In genomic region chr5:96745844-96746531, GRCh38 we compare ENCODE assay signal across 11 cellular contexts.
DNase-seq lines count a peak whose midpoint lies in the region; ATAC-seq and TF ChIP-seq lines count a peak whose summit lies in the region.
"Had no signal": no experiment of that assay in that cellular context is flagged by ENCODE, and none has a peak within 500 bp of the region (broad histone marks: within the 10 kb centered on the region; RNA-seq: fewer than 3 reads in every experiment).

No MANE protein-coding gene starts in this region.

- no peaks in the 10 kb centered on the region for H3K27me3 Mint-ChIP-seq in CD4-positive, CD25-positive, alpha-beta regulatory T cell
- no peaks in the 10 kb centered on the region for H3K27me3 Mint-ChIP-seq in activated T-helper 17 cell treated with anti-CD3 and anti-CD28 coated beads, Interleukin-2, amount 50 U/mL, for 72 hours
- H3K27me3 Mint-ChIP-seq in mesothelial cell of epicardium (ENCODE audit: low read depth), result no peaks in the 10 kb centered on the region

- H3K9me3 ChIP-seq in CD4-positive, CD25-positive, alpha-beta regulatory T cell (ENCODE audit: control insufficient read depth in 2 of 2, low read length in 2 of 2), result no peaks in the 10 kb centered on the region
- H3K9me3 ChIP-seq in tibial artery, result no peaks in the 10 kb centered on the region

- H3K36me3 Mint-ChIP-seq in CD4-positive, CD25-positive, alpha-beta regulatory T cell, result peaks cover 52% of the 10 kb centered on the region
- peaks cover 98% of the 10 kb centered on the region for H3K36me3 Mint-ChIP-seq in activated T-helper 17 cell treated with anti-CD3 and anti-CD28 coated beads, Interleukin-2, amount 50 U/mL, for 72 hours (ENCODE audit: low read depth)
- H3K36me3 Mint-ChIP-seq in mesothelial cell of epicardium, result peaks cover 53% of the 10 kb centered on the region

- H3K4me3 ChIP-seq in CD4-positive, CD25-positive, alpha-beta regulatory T cell (ENCODE audit: low read depth, low read length), result no peak overlapping the region
- no peak overlapping the region for H3K4me3 ChIP-seq in tibial artery

- no peaks in the 10 kb centered on the region for H3K9me3 Mint-ChIP-seq in CD4-positive, CD25-positive, alpha-beta regulatory T cell
- H3K9me3 Mint-ChIP-seq in activated T-helper 17 cell treated with anti-CD3 and anti-CD28 coated beads, Interleukin-2, amount 50 U/mL, for 72 hours, result peaks cover 4% of the 10 kb centered on the region
- H3K9me3 Mint-ChIP-seq in mesothelial cell of epicardium, result peaks cover 4% of the 10 kb centered on the region

- H3K27me3 ChIP-seq in CD4-positive, CD25-positive, alpha-beta regulatory T cell (ENCODE audit: control insufficient read depth, insufficient read depth, low read length), result no peaks in the 10 kb centered on the region
- H3K27me3 ChIP-seq in tibial artery, result no peaks in the 10 kb centered on the region

- H3K27ac ChIP-seq in CD4-positive, CD25-positive, alpha-beta regulatory T cell (ENCODE audit: insufficient read depth, low read length, poor library complexity, severe bottlenecking), result no peak overlapping the region
- H3K27ac ChIP-seq in tibial artery, result peak overlapping the region in 1 of 2 donors; percentile 9

- intact Hi-C loops in tibial artery (cut with DNase I; ENCODE audit: low total_unique reads), result no loop called here

- no peak overlapping the region for H3K4me3 Mint-ChIP-seq in CD4-positive, CD25-positive, alpha-beta regulatory T cell
- no peak overlapping the region for H3K4me3 Mint-ChIP-seq in activated T-helper 17 cell treated with anti-CD3 and anti-CD28 coated beads, Interleukin-2, amount 50 U/mL, for 72 hours
- H3K4me3 Mint-ChIP-seq in mesothelial cell of epicardium, result no peak overlapping the region

- DNase-seq in CD4-positive, CD25-positive, alpha-beta regulatory T cell, result no peak
- DNase-seq in DMS79 (lab: John Stamatoyannopoulos, UW) (peak; percentile 71), mesothelial cell of epicardium (ENCODE audit: low spot score in 2 of 2, unreplicated experiment in 2 of 2) (no peak), SW480 (ENCODE audit: low spot score) (no peak), foreskin melanocyte (no peak), pons (ENCODE audit: low spot score) (no peak), tibial artery (no peak)
- DNase-seq: activated CD8-positive, alpha-beta memory T cell treated with anti-CD3 and anti-CD28 coated beads, Interleukin-2, amount 50 U/mL, for 4 hours; GDM1; NCI-H2029 had no signal

- H3K4me1 Mint-ChIP-seq in CD4-positive, CD25-positive, alpha-beta regulatory T cell, result peaks cover 0 to 10% (median 7%) of the 10 kb centered on the region in 4 donors
- peaks cover 19% of the 10 kb centered on the region for H3K4me1 Mint-ChIP-seq in activated T-helper 17 cell treated with anti-CD3 and anti-CD28 coated beads, Interleukin-2, amount 50 U/mL, for 72 hours
- peaks cover 16% of the 10 kb centered on the region for H3K4me1 Mint-ChIP-seq in mesothelial cell of epicardium

- H3K27ac Mint-ChIP-seq in CD4-positive, CD25-positive, alpha-beta regulatory T cell, result peak overlapping the region; percentile 1 to 71 (median 6)
- peak overlapping the region; percentile 89 for H3K27ac Mint-ChIP-seq in activated T-helper 17 cell treated with anti-CD3 and anti-CD28 coated beads, Interleukin-2, amount 50 U/mL, for 72 hours
- peak overlapping the region; percentile 37 for H3K27ac Mint-ChIP-seq in mesothelial cell of epicardium

- TF ChIP-seq CTCF in mesothelial cell of epicardium (IDR thresholded peaks at IDR 0.05; ENCODE audit: unreplicated experiment) (no peak), tibial artery (IDR thresholded peaks at IDR 0.05) (no peak)

- no peak for ATAC-seq in CD4-positive, CD25-positive, alpha-beta regulatory T cell (ENCODE audit: low read depth in 2 of 2)
- peak; percentile 36 for ATAC-seq in activated T-helper 17 cell treated with anti-CD3 and anti-CD28 coated beads, Interleukin-2, amount 50 U/mL, for 72 hours (replicated peaks)

- no peaks in the 10 kb centered on the region for H3K4me1 ChIP-seq in CD4-positive, CD25-positive, alpha-beta regulatory T cell (ENCODE audit: control insufficient read depth, insufficient read depth, low read length, poor library complexity, severe bottlenecking)
- peaks cover 0 to 8% (median 3%) of the 10 kb centered on the region in 4 donors for H3K4me1 ChIP-seq in tibial artery

- H3K36me3 ChIP-seq in CD4-positive, CD25-positive, alpha-beta regulatory T cell (ENCODE audit: control insufficient read depth, insufficient read depth, low read length), result peaks cover 97% of the 10 kb centered on the region
- H3K36me3 ChIP-seq in tibial artery, result peaks cover 95 to 100% (median 95%) of the 10 kb centered on the region in 3 donors

Comparison
In these comparisons a context has a peak if more than half of its experiments do, and no peak if none do; other contexts are left out.
1. H3K27ac Mint-ChIP-seq: peak in every context shown above with its lines; median percentile 89 in activated T-helper 17 cell treated with anti-CD3 and anti-CD28 coated beads, Interleukin-2, amount 50 U/mL, for 72 hours; 37 in mesothelial cell of epicardium; 6 in CD4-positive, CD25-positive, alpha-beta regulatory T cell.